9 cellular contexts compared by ENCODE assay signal in genomic region chr13:24203726-24204295, GRCh38. TPM values are rescaled to one million over a fixed set of nuclear protein-coding genes. Genes with fewer than 3 reads are reported as not detected.
DNase-seq lines count a peak whose midpoint lies in the region; ATAC-seq and TF ChIP-seq lines count a peak whose summit lies in the region.
"Had no signal": no experiment of that assay in that cellular context is flagged by ENCODE, and none has a peak within 500 bp of the region (broad histone marks: within the 10 kb centered on the region; RNA-seq: fewer than 3 reads in every experiment).

No MANE protein-coding gene starts in this region.

- peak overlapping the region in 1 of 2 donors; percentile 8 for H3K27ac Mint-ChIP-seq in effector memory CD8-positive, alpha-beta T cell

- H3K4me3 ChIP-seq in transverse colon (no peak overlapping the region), suprapubic skin (no peak overlapping the region)

- H3K9me3 Mint-ChIP-seq in effector memory CD8-positive, alpha-beta T cell, result no peaks in the 10 kb centered on the region

- no peak for TF ChIP-seq POLR2A in transverse colon (IDR thresholded peaks at IDR 0.05)
- no peak for TF ChIP-seq POLR2A in suprapubic skin (IDR thresholded peaks at IDR 0.05)

- H3K27ac ChIP-seq in transverse colon (peak overlapping the region in 3 of 4 donors; percentile 20 to 51 (median 51)), suprapubic skin (no peak overlapping the region)

- DNase-seq in left ventricle myocardium superior (no peak), Right ventricle myocardium inferior (ENCODE audit: missing footprints) (no peak), Kasumi-1 (lab: John Stamatoyannopoulos, UW) (peak; percentile 68), transverse colon (no peak), suprapubic skin (ENCODE audit: low spot score in 2 of 2) (no peak), DMS 273 treated with DMSO at 0.1 percent for 48 hours (lab: John Stamatoyannopoulos, UW) (no peak), epidermal melanocyte (ENCODE audit: insufficient read length, low spot score) (no peak)
- DNase-seq in effector memory CD8-positive, alpha-beta T cell, result no peak

- in situ Hi-C loops in transverse colon (cut with MboI; ENCODE audit: low pct_ligation_motif_present in 1 of 4, low pct_unique_long_range_greater_than_20kb in 1 of 4, low sequenced_read_pairs in 3 of 4), result no loop called here

- peak; percentile 19 for ATAC-seq in left ventricle myocardium superior
- no peak for ATAC-seq in Right ventricle myocardium inferior
- peak; percentile 98 for ATAC-seq in effector memory CD8-positive, alpha-beta T cell (replicated peaks)
- ATAC-seq: sciatic nerve had no signal

- peak overlapping the region; percentile 32 to 35 for H3K4me3 Mint-ChIP-seq in effector memory CD8-positive, alpha-beta T cell

- no peak for TF ChIP-seq CTCF in transverse colon (IDR thresholded peaks at IDR 0.05)
- no peak for TF ChIP-seq CTCF in suprapubic skin (IDR thresholded peaks at IDR 0.05)

- TF ChIP-seq EP300 in transverse colon (IDR thresholded peaks at IDR 0.05; ENCODE audit: low read depth) (no peak), suprapubic skin (IDR thresholded peaks at IDR 0.05) (no peak)

- intact Hi-C loops in left ventricle myocardium superior (cut with micrococcal nuclease), result no loop called here
- intact Hi-C loops in Right ventricle myocardium inferior (cut with DNase I), result no loop called here
- intact Hi-C loops in transverse colon (cut with DNase I; ENCODE audit: low total_unique reads), result no loop called here

- no peaks in the 10 kb centered on the region for H3K27me3 Mint-ChIP-seq in effector memory CD8-positive, alpha-beta T cell

- H3K36me3 Mint-ChIP-seq in effector memory CD8-positive, alpha-beta T cell (ENCODE audit: insufficient read depth), result no peaks in the 10 kb centered on the region

- H3K9me3 ChIP-seq in transverse colon (no peaks in the 10 kb centered on the region), suprapubic skin (no peaks in the 10 kb centered on the region)

- H3K27me3 ChIP-seq in transverse colon (no peaks in the 10 kb centered on the region), suprapubic skin (no peaks in the 10 kb centered on the region)

- 35 to 42% methylated on average over 2 of the region's 2 CpGs for WGBS in transverse colon (ENCODE audit: low coverage in 1 of 2), 2 donors
- 45% methylated on average over 2 of the region's 2 CpGs for WGBS in suprapubic skin

- peaks cover 16 to 17% of the 10 kb centered on the region in 2 donors for H3K4me1 Mint-ChIP-seq in effector memory CD8-positive, alpha-beta T cell (ENCODE audit: low read depth in 2 of 2)

- H3K36me3 ChIP-seq in transverse colon, result no peaks in the 10 kb centered on the region
- H3K36me3 ChIP-seq in suprapubic skin, result no peaks in the 10 kb centered on the region

- H3K4me1 ChIP-seq in transverse colon (peaks cover 7 to 55% (median 25%) of the 10 kb centered on the region in 4 donors), suprapubic skin (peaks cover 20% of the 10 kb centered on the region)

RNA-seq across cellular contexts. Expression of gene SPATA13, which starts 43.3 kb away (rescaled TPM):
- 7.6 TPM for total RNA-seq in left ventricle myocardium superior
- 9.9 TPM for total RNA-seq in Right ventricle myocardium inferior
- total RNA-seq in transverse colon, result 100 to 1,000 TPM in 2 of 4 donors, 10 to 100 TPM in 2; 85.1 to 612 (median 228) TPM
- total RNA-seq in suprapubic skin, result 10 to 100 TPM; 26.5 to 64.2 (median 31.6) TPM

Comparison
In these comparisons a context has a peak if more than half of its experiments do, and no peak if none do; other contexts are left out.
1. DNase-seq: peak in Kasumi-1 (2 of 2); none in left ventricle myocardium superior (single experiment), Right ventricle myocardium inferior (single experiment), effector memory CD8-positive, alpha-beta T cell (0 of 3), transverse colon (single experiment), suprapubic skin (0 of 2), DMS 273 treated with DMSO at 0.1 percent for 48 hours (single experiment) and epidermal melanocyte (single experiment).